ENCODE assay signal across 38 cellular contexts in the genomic region with DNA sequence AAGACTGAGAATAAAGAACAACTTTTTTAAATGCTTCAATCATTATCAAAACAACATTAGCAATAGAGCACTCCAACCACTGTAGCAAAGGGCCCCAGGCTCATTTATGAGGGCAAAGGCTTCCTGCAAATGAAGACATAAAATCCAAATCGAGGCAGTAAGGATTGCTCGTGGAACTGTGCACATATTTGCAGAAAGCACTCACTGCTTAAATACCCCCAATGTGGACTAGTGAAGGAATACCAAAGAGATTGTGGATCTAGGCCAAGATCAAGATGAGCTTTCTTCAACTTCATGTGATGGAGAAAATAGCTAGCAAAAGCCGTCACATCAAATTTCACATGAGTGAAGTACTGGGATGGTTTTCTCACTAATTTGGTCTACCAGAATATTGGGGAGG. TPM values are rescaled to one million over a fixed set of nuclear protein-coding genes. Genes with fewer than 3 reads are reported as not detected.
"Had no signal": no experiment of that assay in that cellular context is flagged by ENCODE, and none has a peak within 500 bp of the region (broad histone marks: within the 10 kb centered on the region; RNA-seq: fewer than 3 reads in every experiment).

No MANE protein-coding gene starts in this region.

- H3K4me3 ChIP-seq: MG63 had no signal

- DNase-seq: Karpas-422, Kasumi-1, MG63, MM.1S, MV-4-11, NCI-H1048, NCI-H1092, NCI-H1092 treated with DMSO at 0.1 percent for 48 hours, NCI-H1105, NCI-H1105 treated with DMSO at 0.1 percent for 48 hours, NCI-H1417, NCI-H1417 treated with DMSO at 0.1 percent for 48 hours, NCI-H1436, NCI-H1436 treated with DMSO at 0.1 percent for 48 hours, NCI-H146, NCI-H1694, NCI-H1694 treated with DMSO at 0.1 percent for 48 hours, NCI-H187, NCI-H187 treated with DMSO at 0.1 percent for 48 hours, NCI-H1930, NCI-H2029, NCI-H2029 treated with DMSO at 0.1 percent for 48 hours, NCI-H2081, NCI-H2081 treated with DMSO at 0.1 percent for 48 hours, NCI-H2107, NCI-H2171, NCI-H2171 treated with DMSO at 0.1 percent for 48 hours, NCI-H2227 treated with DMSO at 0.1 percent for 48 hours, NCI-H226, NCI-H345, NCI-H446, NCI-H446 treated with DMSO at 0.1 percent for 48 hours, NCI-H510A, NCI-H510A treated with DMSO at 0.1 percent for 48 hours, NCI-H524 had no signal

- H3K27me3 ChIP-seq: MG63 had no signal

- H3K9me3 ChIP-seq: MG63 had no signal

- H3K36me3 ChIP-seq: MG63 had no signal

RNA-seq across cellular contexts. Expression of a gene that starts 35.2 kb away (rescaled TPM):
- total RNA-seq: LHCN-M2, M059J, NCI-H460 had no signal
